21 cellular contexts compared by ENCODE assay signal in genomic region chr1:183780757-183781156, GRCh38.
"Had no signal": no experiment of that assay in that cellular context is flagged by ENCODE, and none has a peak within 500 bp of the region (broad histone marks: within the 10 kb centered on the region; RNA-seq: fewer than 3 reads in every experiment).

No MANE protein-coding gene starts in this region.

- DNase-seq: activated CD4-positive, alpha-beta T cell treated with anti-CD3 and anti-CD28 coated beads for 48 hours; activated CD4-positive, alpha-beta T cell treated with anti-CD3 and anti-CD28 coated beads, Interleukin-2, amount 50 U/mL, for 4 hours; activated CD8-positive, alpha-beta T cell treated with anti-CD3 and anti-CD28 coated beads, Interleukin-2, amount 10 ng/mL, durations not matched to agents 7 days and 5 days; activated effector memory CD4-positive, alpha-beta T cell treated with Interleukin-2 at 50 U/mL for 16 hours; activated naive CD4-positive, alpha-beta T cell; activated T-cell treated with anti-CD3 and anti-CD28 coated beads, Interleukin-2, amount 50 U/mL, for 24 hours; aorta; body of pancreas; cerebellar nuclear complex; IMR-90; Kasumi-1; KBM-7; NCI-H1105 treated with DMSO at 0.1 percent for 48 hours; NCI-H1694 treated with DMSO at 0.1 percent for 48 hours; NCI-H2029 treated with DMSO at 0.1 percent for 48 hours; NCI-H2171 treated with DMSO at 0.1 percent for 48 hours; NCI-H226; NCI-H524 treated with DMSO at 0.1 percent for 48 hours; SK-N-SH; T-helper 1 cell had no signal

- ATAC-seq: activated CD4-positive, CD25-positive, alpha-beta regulatory T cell treated with anti-CD3 and anti-CD28 coated beads, Interleukin-2, amount 50 U/mL, for 24 hours; activated CD8-positive, alpha-beta T cell treated with anti-CD3 and anti-CD28 coated beads, Interleukin-2, amount 10 ng/mL, durations not matched to agents 7 days and 5 days; body of pancreas had no signal

- H3K4me3 ChIP-seq: body of pancreas had no signal

- H3K27ac ChIP-seq: body of pancreas had no signal

- H3K27me3 ChIP-seq: body of pancreas had no signal

- H3K9me3 ChIP-seq: body of pancreas, SK-N-SH had no signal
